In genomic region chr1:192513697-192514096, GRCh38 we compare ENCODE assay signal across 13 cellular contexts.
"Had no signal": no experiment of that assay in that cellular context is flagged by ENCODE, and none has a peak within 500 bp of the region (broad histone marks: within the 10 kb centered on the region; RNA-seq: fewer than 3 reads in every experiment).

No MANE protein-coding gene starts in this region.

- H3K9me3 ChIP-seq: body of pancreas, pancreas, tibial nerve had no signal

- H3K4me1 ChIP-seq: tibial nerve had no signal

- H3K4me3 ChIP-seq: body of pancreas, pancreas, skin epidermis, tibial nerve had no signal

- H3K27me3 ChIP-seq: body of pancreas, pancreas, tibial nerve had no signal

- H3K36me3 ChIP-seq: pancreas, tibial nerve had no signal

- DNase-seq: activated CD4-positive, alpha-beta T cell treated with anti-CD3 and anti-CD28 coated beads for 48 hours; activated naive CD4-positive, alpha-beta T cell treated with anti-CD3 and anti-CD28 coated beads, Interleukin-2, amount 50 U/mL, for 16 hours; activated T-cell treated with anti-CD3 and anti-CD28 coated beads for 4 hours; body of pancreas; endodermal cell; foreskin fibroblast; pancreas; retina; T-cell had no signal

- H3K27ac ChIP-seq: tibial nerve had no signal

- ATAC-seq: body of pancreas; esophagus mucosa; pancreas; stimulated activated effector memory CD8-positive, alpha-beta T cell treated with anti-CD3 and anti-CD28 coated beads, Interleukin-12 subunit alpha, Interleukin-12 subunit beta, amount 100 ng/mL, for 72 hours; T-cell had no signal
